In genomic region chr12:103821773-103822172, GRCh38 we compare ENCODE assay signal across 1 cellular context.
TF ChIP-seq lines count a peak whose summit lies in the region.

No MANE protein-coding gene starts in this region.

TF ChIP-seq in IMR-90, 13 proteins besides CTCF, POLR2A, EP300 and RAD21:
- TF ChIP-seq RFX5 (IDR thresholded peaks at IDR 0.05; ENCODE audit: low read depth, low read length) (no peak), FOS (IDR thresholded peaks at IDR 0.05; ENCODE audit: low read depth, low read length) (no peak), MAFK (IDR thresholded peaks at IDR 0.05; ENCODE audit: low read depth, low read length) (no peak), RCOR1 (IDR thresholded peaks at IDR 0.05; ENCODE audit: insufficient replicate concordance, low read length) (no peak), CEBPB (IDR thresholded peaks at IDR 0.05; ENCODE audit: low read depth, low read length) (no peak), MAZ (IDR thresholded peaks at IDR 0.05; ENCODE audit: borderline replicate concordance, low read depth, low read length) (no peak), USF2 (IDR thresholded peaks at IDR 0.05; ENCODE audit: low read depth, low read length) (no peak), CHD1 (IDR thresholded peaks at IDR 0.05; ENCODE audit: low read depth, low read length) (no peak), MXI1 (IDR thresholded peaks at IDR 0.05; ENCODE audit: borderline replicate concordance, low read depth, low read length) (no peak), ELK1 (IDR thresholded peaks at IDR 0.05; ENCODE audit: borderline replicate concordance, low read depth, low read length) (no peak), BHLHE40 (IDR thresholded peaks at IDR 0.05; ENCODE audit: low read depth, low read length) (no peak), SMC3 (IDR thresholded peaks at IDR 0.05; ENCODE audit: low read depth, low read length) (no peak), NFE2L2 (IDR thresholded peaks at IDR 0.05; ENCODE audit: low read depth, low read length) (no peak)
